Comparison of ENCODE assay signal across 27 cellular contexts in genomic region chr12:87253157-87253556, GRCh38.
A peak's percentile ranks its signal among the peaks of the same experiment; 100 is the strongest.
DNase-seq lines count a peak whose midpoint lies in the region; ATAC-seq and TF ChIP-seq lines count a peak whose summit lies in the region.
"Had no signal": no experiment of that assay in that cellular context is flagged by ENCODE, and none has a peak within 500 bp of the region (broad histone marks: within the 10 kb centered on the region; RNA-seq: fewer than 3 reads in every experiment).

No MANE protein-coding gene starts in this region.

- intact Hi-C loops in MCF 10A (cut with micrococcal nuclease) (no loop called here), breast epithelium (cut with DNase I; ENCODE audit: low total_unique reads) (no loop called here), stomach (cut with DNase I; ENCODE audit: low total_unique reads) (no loop called here)

- WGBS in stomach, 5 donors = 54 to 72% (median 64%) methylated on average over 2 of the region's 2 CpGs

- no peak for ATAC-seq in naive thymus-derived CD8-positive, alpha-beta T cell
- ATAC-seq: HCT116, left lobe of liver, sciatic nerve, SK-N-SH treated with all-trans-retinoic acid at 6 μM for 48 hours, upper lobe of right lung, WTC11 had no signal

- TF ChIP-seq CTCF in MCF 10A (IDR thresholded peaks at IDR 0.05; ENCODE audit: unreplicated experiment) = no peak
- TF ChIP-seq CTCF in breast epithelium (IDR thresholded peaks at IDR 0.05) = no peak
- TF ChIP-seq CTCF in stomach (IDR thresholded peaks at IDR 0.05) = no peak

- H3K27me3 ChIP-seq in breast epithelium (no peaks in the 10 kb centered on the region), stomach (no peaks in the 10 kb centered on the region)
- H3K27me3 ChIP-seq: brain microvascular endothelial cell, colonic mucosa, upper lobe of right lung had no signal

- no peak overlapping the region for H3K27ac ChIP-seq in breast epithelium
- H3K27ac ChIP-seq in stomach = no peak overlapping the region
- H3K27ac ChIP-seq: brain microvascular endothelial cell, colonic mucosa, upper lobe of right lung had no signal

- no peak overlapping the region for H3K4me3 Mint-ChIP-seq in MCF 10A (ENCODE audit: unreplicated experiment)
- no peak overlapping the region for H3K4me3 Mint-ChIP-seq in naive thymus-derived CD8-positive, alpha-beta T cell
- H3K4me3 Mint-ChIP-seq: activated CD4-positive, alpha-beta memory T cell treated with anti-CD3 and anti-CD28 coated beads for 36 hours; endodermal cell; nephron progenitor cell; WTC11 had no signal

- peaks cover 2% of the 10 kb centered on the region for H3K36me3 Mint-ChIP-seq in MCF 10A (ENCODE audit: insufficient read depth, unreplicated experiment)
- no peaks in the 10 kb centered on the region for H3K36me3 Mint-ChIP-seq in naive thymus-derived CD8-positive, alpha-beta T cell
- H3K36me3 Mint-ChIP-seq: activated CD4-positive, alpha-beta memory T cell treated with anti-CD3 and anti-CD28 coated beads for 36 hours had no signal

- H3K4me3 ChIP-seq in breast epithelium (no peak overlapping the region), stomach (no peak overlapping the region)
- H3K4me3 ChIP-seq: colonic mucosa, upper lobe of right lung had no signal

- no TSS peak for BruUV-seq in MCF 10A (replicated peaks; lab: Mats Ljungman, UMichigan)

- H3K36me3 ChIP-seq in breast epithelium (no peaks in the 10 kb centered on the region), stomach (no peaks in the 10 kb centered on the region)
- H3K36me3 ChIP-seq: brain microvascular endothelial cell, colonic mucosa, upper lobe of right lung had no signal

- TF ChIP-seq EP300 in stomach (IDR thresholded peaks at IDR 0.05) = no peak

- DNase-seq in MCF 10A (ENCODE audit: unreplicated experiment) (peak; percentile 77), breast epithelium (ENCODE audit: low spot score in 2 of 2) (no peak), RPMI7951 (ENCODE audit: low read depth) (peak; percentile 15), fibroblast of the conjunctiva (ENCODE audit: low read depth) (peak; percentile 9), stomach (peak; percentile 27), MV-4-11 (lab: John Stamatoyannopoulos, UW) (no peak)
- DNase-seq in naive thymus-derived CD8-positive, alpha-beta T cell = no peak
- no peak for DNase-seq in effector CD8-positive, alpha-beta T cell (lab: John Stamatoyannopoulos, UW)
- DNase-seq: activated CD4-positive, alpha-beta memory T cell treated with anti-CD3 and anti-CD28 coated beads for 36 hours; activated effector memory CD4-positive, alpha-beta T cell treated with Interleukin-2 at 50 U/mL for 16 hours; brain microvascular endothelial cell; Caco-2; colonic mucosa; endodermal cell; glutamatergic neuron; Karpas-422; NCI-H1092 treated with DMSO at 0.1 percent for 48 hours; NCI-H2029 treated with DMSO at 0.1 percent for 48 hours; nephron progenitor cell; NK-92 treated with Interleukin-12 subunit alpha and Interleukin-12 subunit beta, amount 100 ng/mL, for 24 hours; stimulated activated CD8-positive, alpha-beta memory T cell treated with anti-CD3 and anti-CD28 coated beads, Interleukin-4, amount 100 ng/mL, for 48 hours; upper lobe of right lung had no signal

- POLR2A ChIA-PET in MCF 10A (lab: Yijun Ruan, JAX) = no interaction called here
- POLR2A ChIA-PET in naive thymus-derived CD8-positive, alpha-beta T cell (lab: Charles Lee) = no interaction called here

- H3K27ac Mint-ChIP-seq in MCF 10A (ENCODE audit: low read depth, unreplicated experiment) = peak overlapping the region; percentile 16
- no peak overlapping the region for H3K27ac Mint-ChIP-seq in naive thymus-derived CD8-positive, alpha-beta T cell
- H3K27ac Mint-ChIP-seq: activated CD4-positive, alpha-beta memory T cell treated with anti-CD3 and anti-CD28 coated beads for 36 hours; endodermal cell; nephron progenitor cell; WTC11 had no signal

- peaks cover under 1% of the 10 kb centered on the region for H3K4me1 Mint-ChIP-seq in MCF 10A (ENCODE audit: insufficient read depth, unreplicated experiment)
- no peaks in the 10 kb centered on the region for H3K4me1 Mint-ChIP-seq in naive thymus-derived CD8-positive, alpha-beta T cell
- H3K4me1 Mint-ChIP-seq: endodermal cell, WTC11 had no signal

- no peak for TF ChIP-seq POLR2A in breast epithelium (IDR thresholded peaks at IDR 0.05)
- no peak for TF ChIP-seq POLR2A in stomach (IDR thresholded peaks at IDR 0.05)

- peaks cover 4% of the 10 kb centered on the region for H3K9me3 Mint-ChIP-seq in MCF 10A (ENCODE audit: unreplicated experiment)
- peaks cover 0 to 14% (median 3%) of the 10 kb centered on the region in 9 donors for H3K9me3 Mint-ChIP-seq in naive thymus-derived CD8-positive, alpha-beta T cell
- H3K9me3 Mint-ChIP-seq: nephron progenitor cell had no signal

- H3K27me3 Mint-ChIP-seq in MCF 10A (ENCODE audit: insufficient read depth, unreplicated experiment) = no peaks in the 10 kb centered on the region
- no peaks in the 10 kb centered on the region for H3K27me3 Mint-ChIP-seq in naive thymus-derived CD8-positive, alpha-beta T cell
- H3K27me3 Mint-ChIP-seq: activated CD4-positive, alpha-beta memory T cell treated with anti-CD3 and anti-CD28 coated beads for 36 hours had no signal

- no peaks in the 10 kb centered on the region for H3K4me1 ChIP-seq in breast epithelium
- no peaks in the 10 kb centered on the region for H3K4me1 ChIP-seq in stomach
- H3K4me1 ChIP-seq: Caco-2, colonic mucosa, upper lobe of right lung had no signal

- CTCF ChIA-PET in MCF 10A (lab: Yijun Ruan, JAX) = interaction anchor here (0.7 kb wide), 1 partner anchor 231 kb away, joined by 3 read pairs; no protein-coding TSS in a partner anchor

- H3K9me3 ChIP-seq in breast epithelium (peaks cover 0 to 7% of the 10 kb centered on the region in 2 donors), stomach (peaks cover 0 to 7% (median 0%) of the 10 kb centered on the region in 4 donors)
- H3K9me3 ChIP-seq: Caco-2, colonic mucosa, upper lobe of right lung had no signal

Comparison
In these comparisons a context has a peak if more than half of its experiments do, and no peak if none do; other contexts are left out.
1. DNase-seq: peak in MCF 10A (single experiment), RPMI7951 (single experiment), fibroblast of the conjunctiva (single experiment) and stomach (single experiment); none in breast epithelium (0 of 2), naive thymus-derived CD8-positive, alpha-beta T cell (0 of 10), MV-4-11 (single experiment) and effector CD8-positive, alpha-beta T cell (single experiment).